In genomic region chr3:13045904-13046568, GRCh38 we compare ENCODE assay signal across 8 cellular contexts. TPM values are rescaled to one million over a fixed set of nuclear protein-coding genes. Genes with fewer than 3 reads are reported as not detected.
DNase-seq lines count a peak whose midpoint lies in the region; ATAC-seq, FAIRE-seq and TF ChIP-seq lines count a peak whose summit lies in the region.

No MANE protein-coding gene starts in this region.

- no peaks in the 10 kb centered on the region for H3K27me3 ChIP-seq in bronchial epithelial cell (ENCODE audit: control insufficient read depth, insufficient read depth, low read length)
- H3K27me3 ChIP-seq in upper lobe of left lung: no peaks in the 10 kb centered on the region
- H3K27me3 ChIP-seq in MM.1S (replicated peaks; ENCODE audit: insufficient read depth, low read length): no peaks in the 10 kb centered on the region

- ATAC-seq in GM18508 (IDR thresholded peaks at IDR 0.05; ENCODE audit: insufficient read depth, unreplicated experiment) (peak; percentile 80), GM21381 (IDR thresholded peaks at IDR 0.05; ENCODE audit: unreplicated experiment) (peak; percentile 76), HG03521 (IDR thresholded peaks at IDR 0.05; ENCODE audit: unreplicated experiment) (peak; percentile 70), upper lobe of left lung (ENCODE audit: low FRiP score in 2 of 2) (peak; percentile 44 to 69)

- H3K9ac ChIP-seq in MM.1S (ENCODE audit: low read length): no peak overlapping the region

- no peak overlapping the region for H2AFZ ChIP-seq in MM.1S (ENCODE audit: low read length)

- H3K9me2 ChIP-seq in MM.1S (replicated peaks; ENCODE audit: insufficient read depth, low read length): no peaks in the 10 kb centered on the region

- no peak overlapping the region for H3K4me2 ChIP-seq in MM.1S (ENCODE audit: low read depth, low read length)

- FAIRE-seq in bronchial epithelial cell (lab: Jason Lieb, UNC): peak; percentile 80

- WGBS in upper lobe of left lung, 2 donors: 51 to 53% methylated on average over 13 to 22 of the region's 22 CpGs

- no peak for TF ChIP-seq POLR2A in upper lobe of left lung (IDR thresholded peaks at IDR 0.05)

- H3K4me3 ChIP-seq in bronchial epithelial cell (ENCODE audit: low read depth, low read length) (no peak overlapping the region), upper lobe of left lung (no peak overlapping the region), MM.1S (ENCODE audit: low read length) (no peak overlapping the region)

- H4K20me1 ChIP-seq in MM.1S (ENCODE audit: insufficient read depth, low read length): no peaks in the 10 kb centered on the region

- DNase-seq in bronchial epithelial cell (ENCODE audit: low read depth) (no peak), upper lobe of left lung (peak; percentile 60 to 80), MM.1S (no peak), DMS53 (lab: John Stamatoyannopoulos, UW) (no peak)
- no peak for DNase-seq in stimulated activated CD4-positive, alpha-beta T cell treated with anti-CD3 and anti-CD28 coated beads, Interleukin-2, amount 100 ng/mL, for 24 hours

- TF ChIP-seq EP300 in upper lobe of left lung (IDR thresholded peaks at IDR 0.05): no peak

- no peaks in the 10 kb centered on the region for H3K36me3 ChIP-seq in bronchial epithelial cell (ENCODE audit: control insufficient read depth, insufficient read depth, low read length)
- no peaks in the 10 kb centered on the region for H3K36me3 ChIP-seq in upper lobe of left lung
- no peaks in the 10 kb centered on the region for H3K36me3 ChIP-seq in MM.1S (replicated peaks; ENCODE audit: insufficient read depth, low read length)

- H3F3A ChIP-seq in MM.1S (ENCODE audit: insufficient read depth, low read length): no peaks in the 10 kb centered on the region

- H3K4me1 ChIP-seq in upper lobe of left lung: peaks cover 4 to 9% (median 6%) of the 10 kb centered on the region in 4 donors
- no peaks in the 10 kb centered on the region for H3K4me1 ChIP-seq in MM.1S (ENCODE audit: low read length)

- H3K79me2 ChIP-seq in MM.1S (ENCODE audit: low read length): no peaks in the 10 kb centered on the region

- H3K27ac ChIP-seq in upper lobe of left lung: no peak overlapping the region
- no peak overlapping the region for H3K27ac ChIP-seq in MM.1S (ENCODE audit: low read length)

- no peaks in the 10 kb centered on the region for H3K9me3 ChIP-seq in upper lobe of left lung
- no peaks in the 10 kb centered on the region for H3K9me3 ChIP-seq in MM.1S (replicated peaks; ENCODE audit: insufficient read depth, low read length)

- no peak for TF ChIP-seq CTCF in bronchial epithelial cell (IDR thresholded peaks at IDR 0.05; ENCODE audit: insufficient read depth, low read length, severe bottlenecking)
- no peak for TF ChIP-seq CTCF in upper lobe of left lung (IDR thresholded peaks at IDR 0.05)
- TF ChIP-seq CTCF in MM.1S (IDR thresholded peaks at IDR 0.05; ENCODE audit: low read length): no peak

RNA-seq across cellular contexts. Expression of gene IQSEC1, which starts 27.2 kb away (rescaled TPM):
- 5.8 and 6.6 TPM in 2 replicates for total RNA-seq in bronchial epithelial cell
- total RNA-seq in upper lobe of left lung: 100 to 1,000 TPM in 1 of 6 donors, 10 to 100 TPM in 5; 51.1 to 105 (median 81.0) TPM

Comparison
In these comparisons a context has a peak if more than half of its experiments do, and no peak if none do; other contexts are left out.
1. DNase-seq: peak in upper lobe of left lung (2 of 2); none in bronchial epithelial cell (single experiment), MM.1S (single experiment), stimulated activated CD4-positive, alpha-beta T cell treated with anti-CD3 and anti-CD28 coated beads, Interleukin-2, amount 100 ng/mL, for 24 hours (0 of 2) and DMS53 (single experiment).
2. Peak in every context shown above with its lines, with median percentiles within 50 percentile points of each other: ATAC-seq.